ENCODE assay signal across 8 cellular contexts in the genomic region with DNA sequence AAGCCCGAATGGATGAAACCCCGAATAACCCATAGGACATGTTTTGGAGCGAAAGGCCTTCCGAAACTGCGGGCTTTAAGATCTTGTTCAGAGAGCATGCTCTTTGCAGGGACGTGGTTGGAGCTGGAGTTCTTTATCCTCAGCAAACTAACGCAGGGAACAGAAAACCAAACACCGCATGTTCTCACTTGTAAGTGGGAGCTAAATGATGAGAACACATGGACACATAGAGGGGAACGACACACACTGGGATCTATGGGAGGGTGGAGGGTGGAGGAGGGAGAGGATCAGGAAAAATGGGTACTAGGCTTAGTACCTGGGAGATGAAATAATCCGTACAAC.
DNase-seq lines count a peak whose midpoint lies in the region; ATAC-seq, FAIRE-seq and TF ChIP-seq lines count a peak whose summit lies in the region.

No MANE protein-coding gene starts in this region.

- no peaks in the 10 kb centered on the region for H4K20me1 ChIP-seq in GM12878 (ENCODE audit: control insufficient read depth, insufficient read depth)

- RAD21 ChIA-PET in GM12878 (lab: Charles Lee; ENCODE audit: unreplicated experiment) = no interaction called here

- H3K4me3 ChIP-seq in HUES64 (ENCODE audit: low read length) = peak overlapping the region; percentile 83
- peak overlapping the region; percentile 40; the same call in 1 of the 2 replicates for H3K4me3 ChIP-seq in GM12878
- H3K4me3 ChIP-seq in suprapubic skin = peak overlapping the region; percentile 86

- TF ChIP-seq RAD21 in GM12878 (IDR thresholded peaks at IDR 0.05; ENCODE audit: insufficient read depth, low read depth, low read length) = no peak

- in situ Hi-C loops in GM12878 (cut with MboI) = loop anchor here (25.0 kb wide), 2 partner anchors 321 to 871 kb away; no protein-coding TSS in a partner anchor

- TF ChIP-seq EP300 in GM12878 (IDR thresholded peaks at IDR 0.05; ENCODE audit: borderline replicate concordance in 1 of 2, control insufficient read depth in 1 of 2, low read depth in 2 of 2, low read length in 2 of 2) = no peak
- no peak for TF ChIP-seq EP300 in suprapubic skin (IDR thresholded peaks at IDR 0.05)

- ATAC-seq in GM18502 (IDR thresholded peaks at IDR 0.05; ENCODE audit: poor library complexity, unreplicated experiment) = peak; percentile 4
- no peak for ATAC-seq in GM12878
- ATAC-seq in left colon = peak; percentile 31
- ATAC-seq in GM18858 (IDR thresholded peaks at IDR 0.05; ENCODE audit: unreplicated experiment) = no peak

- SMC1A ChIA-PET in GM12878 (lab: Charles Lee; ENCODE audit: uncharacterized antibody, unreplicated experiment) = no interaction called here

- H3K79me2 ChIP-seq in GM12878 (ENCODE audit: control insufficient read depth, insufficient read depth, low read length) = no peaks in the 10 kb centered on the region

- TF ChIP-seq CTCF in GM12878 (IDR thresholded peaks at IDR 0.05 in 2 of 3, conservative IDR thresholded peaks at IDR 0.05 in 1 of 3; ENCODE audit: control insufficient read depth in 2 of 3, extremely low read depth in 1 of 3, insufficient read depth in 1 of 3, low read depth in 3 of 3, low read length in 3 of 3) (no peak), suprapubic skin (IDR thresholded peaks at IDR 0.05) (no peak)

- H3K27me3 ChIP-seq in HUES64 (ENCODE audit: insufficient read depth, low read length) = no peaks in the 10 kb centered on the region
- H3K27me3 ChIP-seq in GM12878 (replicated peaks in 1 of 2; ENCODE audit: control insufficient read depth in 2 of 2, insufficient read depth in 2 of 2, low read length in 1 of 2) = no peaks in the 10 kb centered on the region
- H3K27me3 ChIP-seq in suprapubic skin = no peaks in the 10 kb centered on the region

- no peak for TF ChIP-seq POLR2A in GM12878 (IDR thresholded peaks at IDR 0.05; ENCODE audit: low read depth, low read length)
- TF ChIP-seq POLR2A in suprapubic skin (IDR thresholded peaks at IDR 0.05) = no peak

- H3K4me2 ChIP-seq in GM12878 (ENCODE audit: control insufficient read depth, insufficient read depth) = no peak overlapping the region

- H3K4me1 ChIP-seq in HUES64 (ENCODE audit: insufficient read depth, low read length) (peaks cover 22% of the 10 kb centered on the region), GM12878 (ENCODE audit: control insufficient read depth, insufficient read depth, low read length) (no peaks in the 10 kb centered on the region), suprapubic skin (peaks cover 10% of the 10 kb centered on the region)

- WGBS in HUES64 = 30% methylated on average over 10 of the region's 10 CpGs
- 24% methylated on average over 10 of the region's 10 CpGs for WGBS in GM12878 (ENCODE audit: insufficient coverage, insufficient replicate concordance, low lambda C conversion rate, missing lambda C conversion rate)
- 2% methylated on average over 10 of the region's 10 CpGs for WGBS in suprapubic skin

- no peak for DNase-seq in GM12878 (ENCODE audit: low read depth, low spot score)
- no peak for DNase-seq in left colon
- no peak for DNase-seq in suprapubic skin (ENCODE audit: low spot score in 2 of 2)
- no peak for DNase-seq in H4 (ENCODE audit: low spot score)
- no peak for DNase-seq in NOMO-1 treated with dmso at 0.1 percent for 144 hours (lab: John Stamatoyannopoulos, UW; ENCODE audit: unreplicated experiment)

- H3K9me3 ChIP-seq in HUES64 (ENCODE audit: insufficient read depth, low read depth, low read length) = no peaks in the 10 kb centered on the region
- H3K9me3 ChIP-seq in GM12878 (replicated peaks; ENCODE audit: control insufficient read depth, insufficient read depth, low read length) = no peaks in the 10 kb centered on the region; the same call in 2 of the 3 replicates
- no peaks in the 10 kb centered on the region for H3K9me3 ChIP-seq in suprapubic skin

- CTCF ChIA-PET in GM12878 (lab: Yijun Ruan, JAX) = no interaction called here

- H2AFZ ChIP-seq in GM12878 (ENCODE audit: control insufficient read depth, low read depth, low read length) = no peak overlapping the region

- POLR2A ChIA-PET in GM12878 (lab: Charles Lee) = no interaction called here

- no peak for FAIRE-seq in GM12878 (lab: Jason Lieb, UNC)

- intact Hi-C loops in GM12878 (cut with micrococcal nuclease; ENCODE audit: unreplicated experiment) = no loop called here
- intact Hi-C loops in left colon (cut with DNase I, micrococcal nuclease) = no loop called here

- H3K36me3 ChIP-seq in HUES64 (ENCODE audit: insufficient read depth, low read length) (no peaks in the 10 kb centered on the region), GM12878 (ENCODE audit: control insufficient read depth in 2 of 2, insufficient read depth in 2 of 2, low read length in 1 of 2) (no peaks in the 10 kb centered on the region), suprapubic skin (no peaks in the 10 kb centered on the region)

- peak overlapping the region; percentile 83 for H3K9ac ChIP-seq in HUES64 (ENCODE audit: low read depth, low read length)
- H3K9ac ChIP-seq in GM12878 (ENCODE audit: control insufficient read depth, insufficient read depth, low read length) = no peak overlapping the region

- H3K27ac ChIP-seq in HUES64 (ENCODE audit: low read depth, low read length) = peak overlapping the region; percentile 96
- H3K27ac ChIP-seq in GM12878 (ENCODE audit: control insufficient read depth, insufficient read depth) = no peak overlapping the region
- H3K27ac ChIP-seq in suprapubic skin = peak overlapping the region; percentile 89

- no TSS peak for BruUV-seq in GM12878 (replicated peaks; lab: Mats Ljungman, UMichigan)

TF ChIP-seq in GM12878, 131 proteins besides CTCF, POLR2A, EP300 and RAD21:
- TF ChIP-seq, protein P1, sequence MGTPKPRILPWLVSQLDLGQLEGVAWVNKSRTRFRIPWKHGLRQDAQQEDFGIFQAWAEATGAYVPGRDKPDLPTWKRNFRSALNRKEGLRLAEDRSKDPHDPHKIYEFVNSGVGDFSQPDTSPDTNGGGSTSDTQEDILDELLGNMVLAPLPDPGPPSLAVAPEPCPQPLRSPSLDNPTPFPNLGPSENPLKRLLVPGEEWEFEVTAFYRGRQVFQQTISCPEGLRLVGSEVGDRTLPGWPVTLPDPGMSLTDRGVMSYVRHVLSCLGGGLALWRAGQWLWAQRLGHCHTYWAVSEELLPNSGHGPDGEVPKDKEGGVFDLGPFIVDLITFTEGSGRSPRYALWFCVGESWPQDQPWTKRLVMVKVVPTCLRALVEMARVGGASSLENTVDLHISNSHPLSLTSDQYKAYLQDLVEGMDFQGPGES (IDR thresholded peaks at IDR 0.05) = no peak
- TF ChIP-seq RAD51 (IDR thresholded peaks at IDR 0.05) = no peak
- no peak for TF ChIP-seq CHD1 (IDR thresholded peaks at IDR 0.05; ENCODE audit: low read depth, low read length)
- TF ChIP-seq CBFB (IDR thresholded peaks at IDR 0.05; ENCODE audit: low read depth) = no peak
- no peak for TF ChIP-seq EZH2 (IDR thresholded peaks at IDR 0.05; ENCODE audit: borderline replicate concordance, control insufficient read depth, low read depth, low read length)
- TF ChIP-seq FOS (IDR thresholded peaks at IDR 0.05; ENCODE audit: borderline replicate concordance, extremely low read depth, insufficient read length) = no peak
- TF ChIP-seq PAX5 (IDR thresholded peaks at IDR 0.05; ENCODE audit: borderline replicate concordance, low read depth, low read length) = no peak
- TF ChIP-seq ZSCAN29 (IDR thresholded peaks at IDR 0.05) = no peak
- TF ChIP-seq NBN (IDR thresholded peaks at IDR 0.05) = no peak

Comparison
In these comparisons a context has a peak if more than half of its experiments do, and no peak if none do; other contexts are left out.
1. ATAC-seq: peak in GM18502 (single experiment) and left colon (single experiment); none in GM12878 (single experiment) and GM18858 (single experiment).
2. Peak in every context shown above with its lines, with median percentiles within 50 percentile points of each other: H3K4me3 ChIP-seq.